11 cellular contexts compared by ENCODE assay signal in genomic region chr11:72737341-72737740, GRCh38. TPM values are rescaled to one million over a fixed set of nuclear protein-coding genes. Genes with fewer than 3 reads are reported as not detected.
DNase-seq lines count a peak whose midpoint lies in the region; ATAC-seq and TF ChIP-seq lines count a peak whose summit lies in the region.
"Had no signal": no experiment of that assay in that cellular context is flagged by ENCODE, and none has a peak within 500 bp of the region (broad histone marks: within the 10 kb centered on the region; RNA-seq: fewer than 3 reads in every experiment).

No MANE protein-coding gene starts in this region.

- H3K9me3 ChIP-seq in CD4-positive, alpha-beta T cell (ENCODE audit: control insufficient read depth, low read length), result no peaks in the 10 kb centered on the region
- H3K9me3 ChIP-seq in endodermal cell (ENCODE audit: control insufficient read depth, low read length) (no peaks in the 10 kb centered on the region), neutrophil (no peaks in the 10 kb centered on the region), A673 (ENCODE audit: low read depth, low read length, poor library complexity, severe bottlenecking) (no peaks in the 10 kb centered on the region)
- H3K9me3 ChIP-seq: body of pancreas, uterus had no signal

- peaks cover 61% of the 10 kb centered on the region for H3K4me1 Mint-ChIP-seq in CD4-positive, alpha-beta T cell (ENCODE audit: low read depth)
- peaks cover 50% of the 10 kb centered on the region for H3K4me1 Mint-ChIP-seq in endodermal cell

- TF ChIP-seq CTCF in CD4-positive, alpha-beta T cell (IDR thresholded peaks at IDR 0.05), result no peak
- TF ChIP-seq CTCF in NB4 (IDR thresholded peaks at IDR 0.05; ENCODE audit: low read depth, low read length), result no peak
- TF ChIP-seq CTCF in endodermal cell (conservative IDR thresholded peaks at IDR 0.05), result no peak
- no peak for TF ChIP-seq CTCF in neutrophil (IDR thresholded peaks at IDR 0.05)
- no peak for TF ChIP-seq CTCF in A673 (conservative IDR thresholded peaks at IDR 0.05; ENCODE audit: low read depth, low read length)

- H3K9me3 Mint-ChIP-seq in CD4-positive, alpha-beta T cell, result no peaks in the 10 kb centered on the region
- H3K9me3 Mint-ChIP-seq in endodermal cell, result no peaks in the 10 kb centered on the region

- H3K9ac ChIP-seq in endodermal cell (ENCODE audit: extremely low read depth, low read length, poor library complexity, severe bottlenecking), result no peak overlapping the region

- peak overlapping the region; percentile 95 for H3K27ac Mint-ChIP-seq in CD4-positive, alpha-beta T cell
- peak overlapping the region; percentile 90 for H3K27ac Mint-ChIP-seq in endodermal cell

- no peaks in the 10 kb centered on the region for H3K27me3 Mint-ChIP-seq in CD4-positive, alpha-beta T cell
- H3K27me3 Mint-ChIP-seq in endodermal cell (ENCODE audit: insufficient read depth), result no peaks in the 10 kb centered on the region

- H3K36me3 Mint-ChIP-seq in CD4-positive, alpha-beta T cell (ENCODE audit: low read depth), result peaks cover 13% of the 10 kb centered on the region
- peaks cover 15% of the 10 kb centered on the region for H3K36me3 Mint-ChIP-seq in endodermal cell (ENCODE audit: low read depth)

- BruUV-seq in A673 (replicated peaks; lab: Mats Ljungman, UMichigan), result no TSS peak

- WGBS in endodermal cell (ENCODE audit: insufficient coverage in 1 of 2, insufficient read length in 1 of 2), 2 experiments, result 91% methylated on average over 1 of the region's 1 CpG; no CpG with 5 or more reads in 1 of the 2 experiments

- H3K27me3 ChIP-seq in CD4-positive, alpha-beta T cell (ENCODE audit: control insufficient read depth, insufficient read depth, low read length), result no peaks in the 10 kb centered on the region
- H3K27me3 ChIP-seq in endodermal cell (ENCODE audit: control insufficient read depth, insufficient read depth, low read length, poor library complexity, severe bottlenecking) (no peaks in the 10 kb centered on the region), neutrophil (no peaks in the 10 kb centered on the region), A673 (replicated peaks; ENCODE audit: insufficient read depth, low read depth, low read length, poor library complexity) (no peaks in the 10 kb centered on the region)
- H3K27me3 ChIP-seq: body of pancreas, uterus had no signal

- DNase-seq in CD4-positive, alpha-beta T cell, result no peak
- DNase-seq in NB4 (ENCODE audit: low read depth) (no peak), endodermal cell (no peak), A673 (ENCODE audit: low spot score) (no peak), iPS-NIHi11 (ENCODE audit: low spot score) (no peak)
- DNase-seq: uterus, WERI-Rb-1 had no signal

- H3K36me3 ChIP-seq in endodermal cell (ENCODE audit: control insufficient read depth, insufficient read depth, low read length) (peaks cover 7% of the 10 kb centered on the region), neutrophil (peaks cover 29% of the 10 kb centered on the region), A673 (ENCODE audit: insufficient read depth, low read length, poor library complexity, severe bottlenecking) (no peaks in the 10 kb centered on the region)
- H3K36me3 ChIP-seq: uterus had no signal

- TF ChIP-seq POLR2A in NB4 (IDR thresholded peaks at IDR 0.05; ENCODE audit: extremely low read depth, insufficient read length), result no peak

- no peak for ATAC-seq in CD4-positive, alpha-beta T cell (ENCODE audit: poor library complexity)
- ATAC-seq in HG03159 (IDR thresholded peaks at IDR 0.05; ENCODE audit: unreplicated experiment) (no peak), GM19328 (IDR thresholded peaks at IDR 0.05; ENCODE audit: unreplicated experiment) (no peak)
- ATAC-seq: body of pancreas had no signal

- peaks cover 15% of the 10 kb centered on the region for H3K4me1 ChIP-seq in endodermal cell (ENCODE audit: control insufficient read depth, insufficient read depth, low read length)
- H3K4me1 ChIP-seq in neutrophil (ENCODE audit: control insufficient read depth in 1 of 2, insufficient read depth in 1 of 2, low read depth in 1 of 2, low read length in 1 of 2), result peaks cover 84 to 96% of the 10 kb centered on the region in 2 experiments
- peaks cover 18% of the 10 kb centered on the region for H3K4me1 ChIP-seq in A673 (ENCODE audit: insufficient read depth, low read length, poor library complexity, severe bottlenecking)
- H3K4me1 ChIP-seq: uterus had no signal

- peak overlapping the region; percentile 51 for H3K27ac ChIP-seq in CD4-positive, alpha-beta T cell (ENCODE audit: low read depth, low read length)
- H3K27ac ChIP-seq in endodermal cell (ENCODE audit: low read depth, low read length) (no peak overlapping the region), neutrophil (peak overlapping the region; percentile 99), A673 (ENCODE audit: low read depth, low read length, poor library complexity, severe bottlenecking) (no peak overlapping the region)
- H3K27ac ChIP-seq: WERI-Rb-1 had no signal

- intact Hi-C loops in CD4-positive, alpha-beta T cell (cut with DNase I, micrococcal nuclease), result loop anchor here in 1 of 2 experiments (2.0 kb wide), 1 partner anchor 55 kb away; no protein-coding TSS in a partner anchor
- intact Hi-C loops in A673 (cut with micrococcal nuclease; ENCODE audit: unreplicated experiment), result no loop called here

- POLR2A ChIA-PET in CD4-positive, alpha-beta T cell (lab: Charles Lee), result interaction anchor here (1.0 to 1.7 kb wide), 2 partner anchors 9 to 57 kb away, joined by 3 to 7 read pairs; partner anchors contain the start of gene STARD10
- POLR2A ChIA-PET in A673 (lab: Charles Lee; ENCODE audit: low non-redundant PET), result no interaction called here

- H3K4me3 ChIP-seq in NB4 (ENCODE audit: low read depth, low read length) (peak overlapping the region; percentile 41), endodermal cell (ENCODE audit: low read length) (no peak overlapping the region), neutrophil (ENCODE audit: low read depth in 1 of 2, low read length in 1 of 2) (peak overlapping the region; percentile 77 to 87), A673 (ENCODE audit: low read depth, low read length, poor library complexity, severe bottlenecking) (no peak overlapping the region)
- H3K4me3 ChIP-seq: body of pancreas, uterus had no signal

- CTCF ChIA-PET in CD4-positive, alpha-beta T cell (lab: Charles Lee), result interaction anchor here (0.8 to 2.1 kb wide), 2 partner anchors 12 to 76 kb away, joined by 3 to 12 read pairs; no protein-coding TSS in a partner anchor
- CTCF ChIA-PET in A673 (lab: Charles Lee), result no interaction called here

- peak overlapping the region; percentile 36 for H3K4me3 Mint-ChIP-seq in CD4-positive, alpha-beta T cell
- no peak overlapping the region for H3K4me3 Mint-ChIP-seq in endodermal cell

RNA-seq across cellular contexts. Expression of gene ARAP1, which starts 14.9 kb away (rescaled TPM):
- total RNA-seq in CD4-positive, alpha-beta T cell, result 10 to 100 TPM; 65.7 to 69.8 TPM
- 10 to 100 TPM; 74.4 to 88.3 TPM for total RNA-seq in endodermal cell
- 33.5 TPM for polyA plus RNA-seq in endodermal cell (2013, experiment 1 of 2)
- polyA plus RNA-seq in endodermal cell (2013, experiment 2 of 2), result 27.9 TPM
- total RNA-seq in A673 (2021), result 66.1 and 68.4 TPM in 2 replicates

RNA-seq across cellular contexts. Expression of gene STARD10, which starts 56.5 kb away (rescaled TPM):
- 10 to 100 TPM; 10.5 to 12.9 TPM for total RNA-seq in CD4-positive, alpha-beta T cell
- total RNA-seq in endodermal cell (10 to 100 TPM; 32.2 to 33.3 TPM), A673 (2021) (16.9 and 18.3 TPM in 2 replicates)
- 23.2 TPM for polyA plus RNA-seq in endodermal cell (2013, experiment 1 of 2)
- polyA plus RNA-seq in endodermal cell (2013, experiment 2 of 2), result 21.0 TPM

Comparison
In these comparisons a context has a peak if more than half of its experiments do, and no peak if none do; other contexts are left out.
1. H3K27ac ChIP-seq: peak in CD4-positive, alpha-beta T cell (single experiment) and neutrophil (single experiment); none in endodermal cell (single experiment) and A673 (single experiment).
2. H3K4me3 ChIP-seq: peak in NB4 (single experiment) and neutrophil (2 of 2); none in endodermal cell (single experiment) and A673 (single experiment).